Comparison of ENCODE assay signal across 18 cellular contexts in the genomic region with DNA sequence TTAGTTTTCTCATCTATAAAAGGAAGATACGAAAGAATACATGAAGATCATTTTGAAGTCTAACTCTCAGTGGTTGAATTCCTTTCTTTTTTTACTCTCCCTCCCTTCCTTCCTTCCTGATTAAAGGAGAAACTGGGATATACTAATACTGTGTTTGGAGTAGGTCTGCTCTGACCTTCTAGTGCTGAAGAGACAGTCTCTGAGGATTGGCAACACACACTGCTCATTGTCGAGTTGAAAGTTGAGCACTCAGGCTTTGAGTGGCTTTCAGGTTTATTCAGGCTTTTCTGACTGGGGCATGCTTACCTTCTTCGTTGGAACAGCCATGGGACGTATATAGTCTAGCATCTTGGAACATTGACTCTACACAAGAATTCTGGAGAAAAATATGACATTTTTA.
DNase-seq lines count a peak whose midpoint lies in the region; ATAC-seq, FAIRE-seq and TF ChIP-seq lines count a peak whose summit lies in the region.
"Had no signal": no experiment of that assay in that cellular context is flagged by ENCODE, and none has a peak within 500 bp of the region (broad histone marks: within the 10 kb centered on the region; RNA-seq: fewer than 3 reads in every experiment).

No MANE protein-coding gene starts in this region.

- H3K9me1 ChIP-seq in K562 (ENCODE audit: control insufficient read depth, insufficient read depth, low read length) = no peaks in the 10 kb centered on the region

- H3K27me3 Mint-ChIP-seq in CD8-positive, alpha-beta T cell (ENCODE audit: low read depth) = peaks cover 4% of the 10 kb centered on the region
- H3K27me3 Mint-ChIP-seq: activated CD8-positive, alpha-beta memory T cell treated with anti-CD3 and anti-CD28 coated beads, Interleukin-2, amount 10 ng/mL, durations not matched to agents 7 days and 5 days had no signal

- H3K27ac ChIP-seq in HepG2 (ENCODE audit: extremely low read length, insufficient read depth, low read length) = peak overlapping the region; percentile 18
- H3K27ac ChIP-seq in right lobe of liver = no peak overlapping the region
- H3K27ac ChIP-seq in K562 (ENCODE audit: extremely low read depth, low read depth, low read length) = no peak overlapping the region
- H3K27ac ChIP-seq in mesenchymal stem cell (ENCODE audit: low read length, poor library complexity, severe bottlenecking) = no peak overlapping the region
- H3K27ac ChIP-seq in CD8-positive, alpha-beta T cell (ENCODE audit: low read depth, low read length) = no peak overlapping the region
- H3K27ac ChIP-seq: right atrium auricular region had no signal

- intact Hi-C loops in HepG2 (cut with micrococcal nuclease; ENCODE audit: unreplicated experiment) = loop anchor here (10.0 kb wide), 1 partner anchor 110 kb away; no protein-coding TSS in a partner anchor
- intact Hi-C loops in right lobe of liver (cut with DNase I) = no loop called here
- intact Hi-C loops in K562 (cut with micrococcal nuclease) = loop anchor here (2.0 kb wide), 1 partner anchor 102 kb away; no protein-coding TSS in a partner anchor
- intact Hi-C loops in CD8-positive, alpha-beta T cell (cut with DNase I, micrococcal nuclease) = no loop called here

- in situ Hi-C loops in HepG2 (cut with HindIII; ENCODE audit: extremely low pct_ligation_motif_present, low pct_unique_long_range_greater_than_20kb) (loop anchor here (25.0 kb wide), 2 partner anchors 272 to 722 kb away; partner anchors contain the start of genes TMEM167A and XRCC4), K562 (cut with MboI) (loop anchor here (25.0 kb wide), 2 partner anchors 272 to 422 kb away; no protein-coding TSS in a partner anchor)

- H3K27ac Mint-ChIP-seq in CD8-positive, alpha-beta T cell = no peak overlapping the region
- H3K27ac Mint-ChIP-seq: activated CD4-positive, alpha-beta T cell treated with anti-CD3 and anti-CD28 coated beads for 36 hours; activated CD8-positive, alpha-beta memory T cell treated with anti-CD3 and anti-CD28 coated beads, Interleukin-2, amount 10 ng/mL, durations not matched to agents 7 days and 5 days had no signal

- H3K4me3 Mint-ChIP-seq in CD8-positive, alpha-beta T cell = no peak overlapping the region
- H3K4me3 Mint-ChIP-seq: activated CD4-positive, alpha-beta T cell treated with anti-CD3 and anti-CD28 coated beads for 36 hours; activated CD8-positive, alpha-beta memory T cell treated with anti-CD3 and anti-CD28 coated beads, Interleukin-2, amount 10 ng/mL, durations not matched to agents 7 days and 5 days; CD4-positive, CD25-positive, alpha-beta regulatory T cell had no signal

- no peak overlapping the region for H3K23ac ChIP-seq in mesenchymal stem cell (ENCODE audit: low read length in 2 of 2)

- CTCF ChIA-PET in HepG2 (lab: Yijun Ruan, JAX; ENCODE audit: low intra/inter-chr PET ratio, low total read pairs) (no interaction called here), K562 (lab: Yijun Ruan, JAX; ENCODE audit: low intra/inter-chr PET ratio) (interaction anchor here (0.9 to 1.6 kb wide), 2 partner anchors 13 to 1199 kb away, joined by 3 to 4 read pairs; no protein-coding TSS in a partner anchor)
- CTCF ChIA-PET in CD8-positive, alpha-beta T cell (lab: Charles Lee) = interaction anchor here (1.4 to 4.2 kb wide), 2 partner anchors 13 to 15 kb away, joined by 4 to 20 read pairs; no protein-coding TSS in a partner anchor

- no peaks in the 10 kb centered on the region for H4K20me1 ChIP-seq in HepG2 (ENCODE audit: insufficient read depth, low read length)
- H4K20me1 ChIP-seq in K562 (replicated peaks; ENCODE audit: control insufficient read depth, insufficient read depth, low read length) = no peaks in the 10 kb centered on the region

- no peaks in the 10 kb centered on the region for H3K9me3 ChIP-seq in HepG2 (ENCODE audit: low read length)
- no peaks in the 10 kb centered on the region for H3K9me3 ChIP-seq in right lobe of liver
- H3K9me3 ChIP-seq in K562 (replicated peaks; ENCODE audit: control insufficient read depth, insufficient read depth, low read depth, low read length) = no peaks in the 10 kb centered on the region
- no peaks in the 10 kb centered on the region for H3K9me3 ChIP-seq in mesenchymal stem cell (ENCODE audit: control insufficient read depth, low read length)
- no peaks in the 10 kb centered on the region for H3K9me3 ChIP-seq in CD8-positive, alpha-beta T cell (ENCODE audit: low read length)
- H3K9me3 ChIP-seq: right atrium auricular region had no signal

- no peaks in the 10 kb centered on the region for H3K36me3 Mint-ChIP-seq in CD8-positive, alpha-beta T cell
- H3K36me3 Mint-ChIP-seq: activated CD8-positive, alpha-beta memory T cell treated with anti-CD3 and anti-CD28 coated beads, Interleukin-2, amount 10 ng/mL, durations not matched to agents 7 days and 5 days; CD4-positive, CD25-positive, alpha-beta regulatory T cell had no signal

- H3K4me2 ChIP-seq in HepG2 (ENCODE audit: low read depth, low read length) (no peak overlapping the region), K562 (ENCODE audit: insufficient read depth, low read length) (no peak overlapping the region), mesenchymal stem cell (ENCODE audit: low read length, poor library complexity, severe bottlenecking) (no peak overlapping the region)

- no peak overlapping the region for H3K4ac ChIP-seq in mesenchymal stem cell (ENCODE audit: low read depth in 1 of 2, low read length in 2 of 2)

- H3K4me3 ChIP-seq in HepG2 (replicated peaks in 1 of 3; ENCODE audit: insufficient read depth in 1 of 3, low read depth in 2 of 3, low read length in 3 of 3) (no peak overlapping the region), right lobe of liver (no peak overlapping the region), K562 (no peak overlapping the region), mesenchymal stem cell (ENCODE audit: insufficient read depth in 1 of 2, low read depth in 1 of 2, low read length in 2 of 2) (no peak overlapping the region)
- H3K4me3 ChIP-seq in CD8-positive, alpha-beta T cell (ENCODE audit: low read depth, low read length) = no peak overlapping the region
- H3K4me3 ChIP-seq: GM12878, right atrium auricular region had no signal

- no peaks in the 10 kb centered on the region for H3K4me1 Mint-ChIP-seq in CD8-positive, alpha-beta T cell (ENCODE audit: low read depth)
- H3K4me1 Mint-ChIP-seq: CD4-positive, CD25-positive, alpha-beta regulatory T cell had no signal

- TF ChIP-seq POLR2A in HepG2 (IDR thresholded peaks at IDR 0.05; ENCODE audit: insufficient read depth in 1 of 2, low read depth in 2 of 2, low read length in 2 of 2) = no peak
- no peak for TF ChIP-seq POLR2A in right lobe of liver (IDR thresholded peaks at IDR 0.05)
- no peak for TF ChIP-seq POLR2A in K562 (conservative IDR thresholded peaks at IDR 0.05)

- no peak overlapping the region for H2BK15ac ChIP-seq in mesenchymal stem cell (ENCODE audit: low read depth, poor library complexity, severe bottlenecking)

- no peaks in the 10 kb centered on the region for H3K9me3 Mint-ChIP-seq in CD8-positive, alpha-beta T cell

- H2AFZ ChIP-seq in HepG2 (ENCODE audit: low read length) (peak overlapping the region; percentile 28), K562 (ENCODE audit: low read depth, low read length) (peak overlapping the region; percentile 77), mesenchymal stem cell (ENCODE audit: low read depth, low read length) (no peak overlapping the region)

- no peak overlapping the region for H2BK5ac ChIP-seq in mesenchymal stem cell (ENCODE audit: low read depth, low read length, poor library complexity, severe bottlenecking)

- no peaks in the 10 kb centered on the region for H3K79me1 ChIP-seq in mesenchymal stem cell (replicated peaks; ENCODE audit: low read length, poor library complexity, severe bottlenecking)

- DNase-seq in HepG2 (ENCODE audit: low spot score) (no peak), right lobe of liver (no peak), K562 (ENCODE audit: extremely low read depth in 1 of 4, low spot score in 3 of 4) (no peak), mesenchymal stem cell (no peak), NCI-H1105 treated with DMSO at 0.1 percent for 48 hours (lab: John Stamatoyannopoulos, UW) (no peak), SIG-M5 treated with dmso at 0.1 percent for 504 hours (lab: John Stamatoyannopoulos, UW; ENCODE audit: unreplicated experiment) (no peak)
- DNase-seq in CD8-positive, alpha-beta T cell = no peak
- DNase-seq: activated CD8-positive, alpha-beta memory T cell treated with anti-CD3 and anti-CD28 coated beads, Interleukin-2, amount 10 ng/mL, durations not matched to agents 7 days and 5 days; CD4-positive, CD25-positive, alpha-beta regulatory T cell; cortex of kidney; DMS153; GOT3; NCI-H345; NK-92 treated with Interleukin-12 subunit alpha and Interleukin-12 subunit beta, amount 100 ng/mL, for 24 hours had no signal

- no peaks in the 10 kb centered on the region for H3K36me3 ChIP-seq in HepG2 (replicated peaks in 1 of 2; ENCODE audit: control insufficient read depth in 1 of 2, insufficient read depth in 2 of 2, low read length in 2 of 2)
- no peaks in the 10 kb centered on the region for H3K36me3 ChIP-seq in right lobe of liver
- no peaks in the 10 kb centered on the region for H3K36me3 ChIP-seq in K562 (ENCODE audit: control insufficient read depth, insufficient read depth, low read length)
- no peaks in the 10 kb centered on the region for H3K36me3 ChIP-seq in mesenchymal stem cell (ENCODE audit: control insufficient read depth in 1 of 2, insufficient read depth in 2 of 2, low read depth in 1 of 2, low read length in 2 of 2)
- H3K36me3 ChIP-seq in CD8-positive, alpha-beta T cell (ENCODE audit: insufficient read depth, low read length) = no peaks in the 10 kb centered on the region
- H3K36me3 ChIP-seq: right atrium auricular region had no signal

- no peaks in the 10 kb centered on the region for H3K27me3 ChIP-seq in HepG2 (ENCODE audit: control insufficient read depth in 1 of 2, insufficient read depth in 2 of 2, low read length in 2 of 2)
- H3K27me3 ChIP-seq in right lobe of liver = no peaks in the 10 kb centered on the region
- H3K27me3 ChIP-seq in K562 (ENCODE audit: control insufficient read depth in 2 of 2, insufficient read depth in 2 of 2, low read length in 2 of 2) = no peaks in the 10 kb centered on the region
- no peaks in the 10 kb centered on the region for H3K27me3 ChIP-seq in mesenchymal stem cell (ENCODE audit: control insufficient read depth in 1 of 2, insufficient read depth in 1 of 2, low read length in 2 of 2)
- H3K27me3 ChIP-seq in CD8-positive, alpha-beta T cell (ENCODE audit: insufficient read depth, low read length) = no peaks in the 10 kb centered on the region
- H3K27me3 ChIP-seq: right atrium auricular region had no signal

- TF ChIP-seq CTCF in HepG2 (CRISPR knock-in tag; IDR thresholded peaks at IDR 0.05) (no peak), right lobe of liver (IDR thresholded peaks at IDR 0.05) (no peak), K562 (IDR thresholded peaks at IDR 0.05 in 2 of 3, conservative IDR thresholded peaks at IDR 0.05 in 1 of 3; ENCODE audit: insufficient read depth in 2 of 3, low read depth in 1 of 3, low read length in 3 of 3) (no peak)
- TF ChIP-seq CTCF in CD8-positive, alpha-beta T cell (IDR thresholded peaks at IDR 0.05) = no peak

- H3K79me2 ChIP-seq in HepG2 (ENCODE audit: insufficient read depth, low read length) (no peaks in the 10 kb centered on the region), K562 (ENCODE audit: control insufficient read depth, insufficient read depth, low read length) (no peaks in the 10 kb centered on the region)

- H3K14ac ChIP-seq in mesenchymal stem cell (ENCODE audit: low read length in 2 of 2) = no peak overlapping the region

- POLR2A ChIA-PET in HepG2 (lab: Yijun Ruan, JAX) = interaction anchor here (1.6 to 3.7 kb wide), 3 partner anchors 23 to 1198 kb away, joined by 7 to 52 read pairs (median 9); no protein-coding TSS in a partner anchor
- POLR2A ChIA-PET in K562 (lab: Yijun Ruan, JAX) = no interaction called here
- POLR2A ChIA-PET in CD8-positive, alpha-beta T cell (lab: Charles Lee) = no interaction called here

- FAIRE-seq in HepG2 (lab: Jason Lieb, UNC) = no peak
- no peak for FAIRE-seq in K562 (lab: Jason Lieb, UNC)
- FAIRE-seq: GM12878 had no signal

- H3K4me1 ChIP-seq in HepG2 (ENCODE audit: insufficient read depth, low read length) = peaks cover 55% of the 10 kb centered on the region
- no peaks in the 10 kb centered on the region for H3K4me1 ChIP-seq in right lobe of liver
- peaks cover 8 to 14% of the 10 kb centered on the region in 2 experiments; a peak in 4 of 5 replicates for H3K4me1 ChIP-seq in K562 (replicated peaks in 1 of 2; ENCODE audit: control insufficient read depth in 2 of 2, insufficient read depth in 2 of 2, low read length in 2 of 2)
- H3K4me1 ChIP-seq in mesenchymal stem cell (ENCODE audit: control insufficient read depth, insufficient read depth, low read depth, low read length) = peaks cover 5% of the 10 kb centered on the region
- no peaks in the 10 kb centered on the region for H3K4me1 ChIP-seq in CD8-positive, alpha-beta T cell (ENCODE audit: insufficient read depth, low read length)
- H3K4me1 ChIP-seq: right atrium auricular region had no signal

- H2BK120ac ChIP-seq in mesenchymal stem cell (ENCODE audit: low read depth, low read length) = no peak overlapping the region

- TF ChIP-seq EP300 in HepG2 (IDR thresholded peaks at IDR 0.05; ENCODE audit: low read depth in 2 of 2, low read length in 2 of 2) (no peak), HepG2 (CRISPR knock-in tag; IDR thresholded peaks at IDR 0.05; ENCODE audit: borderline replicate concordance) (no peak), K562 (IDR thresholded peaks at IDR 0.05; ENCODE audit: low read length) (no peak)

- 88% methylated on average over 4 of the region's 4 CpGs for WGBS in HepG2 (ENCODE audit: low lambda C conversion rate)
- WGBS in right lobe of liver (ENCODE audit: insufficient coverage, low coverage, low lambda C conversion rate, missing lambda C conversion rate) = 80% methylated on average over 4 of the region's 4 CpGs
- 54% methylated on average over 4 of the region's 4 CpGs for WGBS in K562 (ENCODE audit: insufficient coverage, low coverage, missing lambda C conversion rate)
- WGBS in mesenchymal stem cell = 88% methylated on average over 3 of the region's 4 CpGs

- H3K18ac ChIP-seq in mesenchymal stem cell (ENCODE audit: low read depth in 1 of 2, low read length in 2 of 2) = no peak overlapping the region

- H3K9ac ChIP-seq in HepG2 (ENCODE audit: insufficient read depth, low read depth, low read length) (no peak overlapping the region; the same call in 1 of the 2 replicates), K562 (ENCODE audit: insufficient read depth in 1 of 2, low read depth in 2 of 2, low read length in 2 of 2) (no peak overlapping the region), mesenchymal stem cell (ENCODE audit: low read length) (peak overlapping the region; percentile 58)

- no peak overlapping the region for H4K8ac ChIP-seq in mesenchymal stem cell (ENCODE audit: low read length)

- TF ChIP-seq RAD21 in HepG2 (CRISPR knock-in tag; IDR thresholded peaks at IDR 0.05) (no peak), K562 (CRISPR knock-in tag; conservative IDR thresholded peaks at IDR 0.05 in 1 of 2, IDR thresholded peaks at IDR 0.05 in 1 of 2) (no peak)

- H2BK12ac ChIP-seq in mesenchymal stem cell (ENCODE audit: low read length in 2 of 2) = no peak overlapping the region

- H4K91ac ChIP-seq in mesenchymal stem cell (ENCODE audit: low read length) = no peak overlapping the region

- no TSS peak for BruUV-seq in HepG2 (replicated peaks; lab: Mats Ljungman, UMichigan)
- no TSS peak for BruUV-seq in K562 (replicated peaks; lab: Mats Ljungman, UMichigan)

- no peak for ATAC-seq in HepG2
- ATAC-seq in right lobe of liver = no peak
- ATAC-seq in K562 = no peak; the same call in 2 of the 3 replicates
- no peak for ATAC-seq in CD8-positive, alpha-beta T cell
- ATAC-seq in HG03378 (IDR thresholded peaks at IDR 0.05; ENCODE audit: unreplicated experiment) = no peak

- no peak overlapping the region for H2AK5ac ChIP-seq in mesenchymal stem cell (ENCODE audit: low read length, severe bottlenecking)

Comparison
In these comparisons a context has a peak if more than half of its experiments do, and no peak if none do; other contexts are left out.
1. intact Hi-C loops: an anchor here in HepG2 (10.0 kb wide) and K562 (2.0 kb wide); none called in right lobe of liver and CD8-positive, alpha-beta T cell.